Comparison of ENCODE assay signal across 11 cellular contexts in genomic region chr14:103696027-103696402, GRCh38. TPM values are rescaled to one million over a fixed set of nuclear protein-coding genes. Genes with fewer than 3 reads are reported as not detected.
A peak's percentile ranks its signal among the peaks of the same experiment; 100 is the strongest.
DNase-seq lines count a peak whose midpoint lies in the region; ATAC-seq and TF ChIP-seq lines count a peak whose summit lies in the region.
"Had no signal": no experiment of that assay in that cellular context is flagged by ENCODE, and none has a peak within 500 bp of the region (broad histone marks: within the 10 kb centered on the region; RNA-seq: fewer than 3 reads in every experiment).

No MANE protein-coding gene starts in this region.

- no peak overlapping the region for H3K4me3 Mint-ChIP-seq in CD8-positive, alpha-beta T cell
- H3K4me3 Mint-ChIP-seq in T-cell, result no peak overlapping the region
- H3K4me3 Mint-ChIP-seq: stimulated activated naive CD8-positive, alpha-beta T cell treated with anti-CD3 and anti-CD28 coated beads, Interleukin-15, Interleukin-2, amounts not matched to agents 100 ng/mL and 50 ng/mL, for 24 hours had no signal

- H3K27ac ChIP-seq in CD8-positive, alpha-beta T cell (ENCODE audit: low read depth, low read length), result no peak overlapping the region
- H3K27ac ChIP-seq in esophagus muscularis mucosa (replicated peaks in 1 of 4), result peak overlapping the region; percentile 62 to 82 (median 72)

- peaks cover 54% of the 10 kb centered on the region for H3K36me3 Mint-ChIP-seq in CD8-positive, alpha-beta T cell
- H3K36me3 Mint-ChIP-seq in T-cell, result no peaks in the 10 kb centered on the region

- H3K9me3 ChIP-seq in CD8-positive, alpha-beta T cell (ENCODE audit: low read length), result no peaks in the 10 kb centered on the region
- no peaks in the 10 kb centered on the region for H3K9me3 ChIP-seq in esophagus muscularis mucosa

- H3K4me3 ChIP-seq in CD8-positive, alpha-beta T cell (ENCODE audit: low read depth, low read length), result no peak overlapping the region
- H3K4me3 ChIP-seq in esophagus muscularis mucosa, result peak overlapping the region in 1 of 4 donors; percentile 17

- no peak for TF ChIP-seq POLR2A in esophagus muscularis mucosa (IDR thresholded peaks at IDR 0.05; ENCODE audit: low read depth)

- DNase-seq in CD8-positive, alpha-beta T cell, result no peak
- peak; percentile 44 for DNase-seq in NAMALWA (ENCODE audit: low spot score)
- no peak for DNase-seq in esophagus muscularis mucosa (ENCODE audit: extremely low spot score)
- peak; percentile 56 for DNase-seq in sciatic nerve (ENCODE audit: low spot score)
- no peak for DNase-seq in kidney tubule cell (ENCODE audit: low spot score)
- no peak for DNase-seq in T-cell
- DNase-seq: activated naive CD4-positive, alpha-beta T cell treated with anti-CD3 and anti-CD28 coated beads, Interleukin-2, amount 50 U/mL, for 16 hours; effector CD8-positive, alpha-beta T cell had no signal

- no peaks in the 10 kb centered on the region for H3K27me3 ChIP-seq in CD8-positive, alpha-beta T cell (ENCODE audit: insufficient read depth, low read length)
- no peaks in the 10 kb centered on the region for H3K27me3 ChIP-seq in esophagus muscularis mucosa

- no peak for TF ChIP-seq CTCF in CD8-positive, alpha-beta T cell (IDR thresholded peaks at IDR 0.05)
- TF ChIP-seq CTCF in esophagus muscularis mucosa (IDR thresholded peaks at IDR 0.05), result no peak

- H3K4me1 Mint-ChIP-seq in CD8-positive, alpha-beta T cell (ENCODE audit: low read depth), result peaks cover 9% of the 10 kb centered on the region
- H3K4me1 Mint-ChIP-seq in T-cell, result peaks cover 2 to 15% (median 10%) of the 10 kb centered on the region in 3 donors

- no peak for TF ChIP-seq EP300 in esophagus muscularis mucosa (IDR thresholded peaks at IDR 0.05)

- CTCF ChIA-PET in CD8-positive, alpha-beta T cell (lab: Charles Lee), result interaction anchor here (1.2 kb wide), 1 partner anchor 8 kb away, joined by 3 read pairs; no protein-coding TSS in a partner anchor
- CTCF ChIA-PET in T-cell (lab: Charles Lee), result no interaction called here

- H3K4me1 ChIP-seq in CD8-positive, alpha-beta T cell (ENCODE audit: insufficient read depth, low read length), result no peaks in the 10 kb centered on the region
- peaks cover 55 to 63% (median 60%) of the 10 kb centered on the region in 4 donors for H3K4me1 ChIP-seq in esophagus muscularis mucosa

- WGBS in esophagus muscularis mucosa, result 30% methylated on average over 7 of the region's 15 CpGs

- no peaks in the 10 kb centered on the region for H3K27me3 Mint-ChIP-seq in CD8-positive, alpha-beta T cell (ENCODE audit: low read depth)
- H3K27me3 Mint-ChIP-seq in T-cell, result no peaks in the 10 kb centered on the region
- H3K27me3 Mint-ChIP-seq: stimulated activated naive CD8-positive, alpha-beta T cell treated with anti-CD3 and anti-CD28 coated beads, Interleukin-15, Interleukin-2, amounts not matched to agents 100 ng/mL and 50 ng/mL, for 24 hours had no signal

- POLR2A ChIA-PET in CD8-positive, alpha-beta T cell (lab: Charles Lee), result no interaction called here
- POLR2A ChIA-PET in T-cell (lab: Charles Lee), result no interaction called here

- peaks cover 21% of the 10 kb centered on the region for H3K36me3 ChIP-seq in CD8-positive, alpha-beta T cell (ENCODE audit: insufficient read depth, low read length)
- peaks cover 27 to 78% (median 72%) of the 10 kb centered on the region in 4 donors for H3K36me3 ChIP-seq in esophagus muscularis mucosa

- no peaks in the 10 kb centered on the region for H3K9me3 Mint-ChIP-seq in CD8-positive, alpha-beta T cell
- H3K9me3 Mint-ChIP-seq in T-cell, result no peaks in the 10 kb centered on the region
- H3K9me3 Mint-ChIP-seq: stimulated activated naive CD8-positive, alpha-beta T cell treated with anti-CD3 and anti-CD28 coated beads, Interleukin-15, Interleukin-2, amounts not matched to agents 100 ng/mL and 50 ng/mL, for 24 hours had no signal

- peak overlapping the region; percentile 37 for H3K27ac Mint-ChIP-seq in CD8-positive, alpha-beta T cell
- peak overlapping the region in 1 of 2 donors; percentile 12 for H3K27ac Mint-ChIP-seq in T-cell
- H3K27ac Mint-ChIP-seq: stimulated activated naive CD8-positive, alpha-beta T cell treated with anti-CD3 and anti-CD28 coated beads, Interleukin-15, Interleukin-2, amounts not matched to agents 100 ng/mL and 50 ng/mL, for 24 hours had no signal

- ATAC-seq in CD8-positive, alpha-beta T cell, result no peak
- ATAC-seq in sciatic nerve (no peak), T-cell (replicated peaks in 1 of 4) (no peak), HG02763 (IDR thresholded peaks at IDR 0.05; ENCODE audit: unreplicated experiment) (no peak), GM21528 (IDR thresholded peaks at IDR 0.05; ENCODE audit: low FRiP score, unreplicated experiment) (no peak)

- intact Hi-C loops in CD8-positive, alpha-beta T cell (cut with DNase I, micrococcal nuclease), result no loop called here
- intact Hi-C loops in esophagus muscularis mucosa (cut with DNase I) (no loop called here), sciatic nerve (cut with DNase I) (no loop called here)

RNA-seq across cellular contexts. Expression of gene XRCC3, which starts 19.2 kb away (rescaled TPM):
- total RNA-seq in CD8-positive, alpha-beta T cell, result 1 to 10 TPM; 5.5 to 6.6 TPM
- total RNA-seq in esophagus muscularis mucosa, result 1 to 10 TPM; 1.6 to 5.4 (median 2.1) TPM
- total RNA-seq in sciatic nerve, result 4.6 TPM
- total RNA-seq in T-cell, result 10 to 100 TPM in 3 of 5 donors, 1 to 10 TPM in 2; 7.4 to 15.1 (median 12.9) TPM

RNA-seq across cellular contexts. Expression of gene ZFYVE21, which starts 19.6 kb away (rescaled TPM):
- 1 to 10 TPM; 2.5 to 3.7 TPM for total RNA-seq in CD8-positive, alpha-beta T cell
- total RNA-seq in esophagus muscularis mucosa (100 to 1,000 TPM; 121 to 180 (median 156) TPM), sciatic nerve (86.6 TPM), T-cell (10 to 100 TPM in 4 of 5 donors, 1 to 10 TPM in 1; 8.8 to 22.8 (median 22.1) TPM)

Comparison
In these comparisons a context has a peak if more than half of its experiments do, and no peak if none do; other contexts are left out.
1. DNase-seq: peak in NAMALWA (single experiment) and sciatic nerve (single experiment); none in CD8-positive, alpha-beta T cell (0 of 7), esophagus muscularis mucosa (single experiment), kidney tubule cell (single experiment) and T-cell (0 of 34).